In the genomic region with DNA sequence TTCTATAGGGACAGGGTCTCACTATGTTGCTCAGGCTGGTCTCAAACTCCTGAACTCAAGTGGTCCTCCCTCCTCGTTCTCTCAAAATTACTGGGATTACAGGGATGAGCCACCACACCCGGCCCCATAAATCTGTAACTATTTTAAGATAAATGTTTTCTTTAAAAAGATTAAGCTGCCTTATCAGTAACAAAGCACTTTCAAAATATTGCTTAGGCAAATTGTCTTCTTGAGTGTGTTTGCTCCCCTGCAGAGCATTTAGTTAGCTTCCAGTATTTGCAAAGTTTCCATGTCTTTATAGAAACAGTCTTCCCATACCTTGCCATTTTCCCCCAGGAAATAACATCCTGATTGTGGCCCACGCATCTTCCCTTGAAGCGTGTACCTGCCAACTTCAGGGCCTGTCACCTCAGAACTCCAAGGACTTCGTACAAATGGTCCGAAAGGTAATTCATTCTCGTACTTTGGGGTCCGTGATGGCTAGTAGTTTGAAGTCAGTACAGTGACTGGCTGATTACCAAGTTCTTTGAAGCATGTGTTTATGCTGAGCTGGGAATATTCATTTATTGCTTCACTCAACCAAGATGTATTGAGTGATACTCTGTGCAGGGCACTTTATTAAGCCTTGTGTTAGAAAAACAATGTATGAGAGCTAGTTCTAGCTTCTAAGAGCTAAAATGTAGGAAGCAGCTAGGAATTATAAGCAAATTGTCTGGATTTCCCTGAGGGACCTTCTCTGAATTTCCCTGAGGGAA, we compare ENCODE assay signal across 13 cellular contexts. TPM values are rescaled to one million over a fixed set of nuclear protein-coding genes. Genes with fewer than 3 reads are reported as not detected.
DNase-seq lines count a peak whose midpoint lies in the region; ATAC-seq and TF ChIP-seq lines count a peak whose summit lies in the region.
"Had no signal": no experiment of that assay in that cellular context is flagged by ENCODE, and none has a peak within 500 bp of the region (broad histone marks: within the 10 kb centered on the region; RNA-seq: fewer than 3 reads in every experiment).

No MANE protein-coding gene starts in this region.

- H3K27ac ChIP-seq in right cardiac atrium (ENCODE audit: low read length) (peak overlapping the region; percentile 7), mesendoderm (ENCODE audit: low read depth, low read length) (no peak overlapping the region), vagina (peak overlapping the region; percentile 57), endodermal cell (ENCODE audit: low read depth, low read length) (no peak overlapping the region)
- H3K27ac ChIP-seq: thoracic aorta had no signal

- WGBS in right cardiac atrium: 74% methylated on average over 8 of the region's 8 CpGs
- WGBS in mesendoderm (ENCODE audit: extremely low coverage, insufficient coverage, low lambda C conversion rate): no CpG with 5 or more reads among the region's 8 CpGs
- WGBS in endodermal cell (ENCODE audit: insufficient coverage in 1 of 2, insufficient read length in 1 of 2), 2 experiments: 88 to 89% methylated on average over 6 to 8 of the region's 8 CpGs

- TF ChIP-seq CTCF in vagina (IDR thresholded peaks at IDR 0.05): no peak
- no peak for TF ChIP-seq CTCF in endodermal cell (conservative IDR thresholded peaks at IDR 0.05)

- H3K9me3 ChIP-seq in right cardiac atrium (ENCODE audit: control insufficient read depth, low read length): no peaks in the 10 kb centered on the region
- H3K9me3 ChIP-seq in vagina: no peaks in the 10 kb centered on the region
- no peaks in the 10 kb centered on the region for H3K9me3 ChIP-seq in endodermal cell (ENCODE audit: control insufficient read depth, low read length)
- H3K9me3 ChIP-seq: thoracic aorta had no signal

- H3K4me3 ChIP-seq in right cardiac atrium (ENCODE audit: low read length) (no peak overlapping the region), mesendoderm (ENCODE audit: low read length) (no peak overlapping the region), vagina (no peak overlapping the region), endodermal cell (ENCODE audit: low read length) (no peak overlapping the region)
- H3K4me3 ChIP-seq: thoracic aorta had no signal

- peak overlapping the region; percentile 3 for H3K56ac ChIP-seq in mesendoderm (ENCODE audit: low read length)

- no peak overlapping the region for H2AK5ac ChIP-seq in mesendoderm (ENCODE audit: low read length)

- no peak overlapping the region for H3K23ac ChIP-seq in mesendoderm (ENCODE audit: low read length)

- no peaks in the 10 kb centered on the region for H3K4me1 ChIP-seq in right cardiac atrium (ENCODE audit: control insufficient read depth, insufficient read depth, low read length)
- H3K4me1 ChIP-seq in mesendoderm (ENCODE audit: control insufficient read depth, low read depth, low read length): peaks cover 1% of the 10 kb centered on the region
- H3K4me1 ChIP-seq in vagina: peaks cover 22% of the 10 kb centered on the region
- H3K4me1 ChIP-seq in endodermal cell (ENCODE audit: control insufficient read depth, insufficient read depth, low read length): no peaks in the 10 kb centered on the region

- intact Hi-C loops in right cardiac atrium (cut with DNase I) (no loop called here), cardiac septum (cut with DNase I) (no loop called here), vagina (cut with DNase I) (no loop called here)

- no peak for ATAC-seq in right cardiac atrium
- ATAC-seq in activated naive CD8-positive, alpha-beta T cell treated with anti-CD3 and anti-CD28 coated beads, Interleukin-2, amount 50 U/mL, for 24 hours: no peak
- no peak for ATAC-seq in GM18873 (IDR thresholded peaks at IDR 0.05; ENCODE audit: low FRiP score, unreplicated experiment)

- no peaks in the 10 kb centered on the region for H3K27me3 ChIP-seq in right cardiac atrium (ENCODE audit: control insufficient read depth, insufficient read depth)
- H3K27me3 ChIP-seq in mesendoderm (ENCODE audit: insufficient read depth, low read length, poor library complexity): no peaks in the 10 kb centered on the region
- H3K27me3 ChIP-seq in vagina: no peaks in the 10 kb centered on the region
- no peaks in the 10 kb centered on the region for H3K27me3 ChIP-seq in endodermal cell (ENCODE audit: control insufficient read depth, insufficient read depth, low read length, poor library complexity, severe bottlenecking)

- no peaks in the 10 kb centered on the region for H3K9me3 Mint-ChIP-seq in activated naive CD8-positive, alpha-beta T cell treated with anti-CD3 and anti-CD28 coated beads, Interleukin-2, amount 50 U/mL, for 24 hours
- H3K9me3 Mint-ChIP-seq in endodermal cell: no peaks in the 10 kb centered on the region

- peaks cover 54% of the 10 kb centered on the region for H3K36me3 Mint-ChIP-seq in activated naive CD8-positive, alpha-beta T cell treated with anti-CD3 and anti-CD28 coated beads, Interleukin-2, amount 50 U/mL, for 24 hours (ENCODE audit: low read depth)
- no peaks in the 10 kb centered on the region for H3K36me3 Mint-ChIP-seq in endodermal cell (ENCODE audit: low read depth)

- no peak overlapping the region for H4K8ac ChIP-seq in mesendoderm (ENCODE audit: low read depth, low read length)

- H3K27ac Mint-ChIP-seq in activated naive CD8-positive, alpha-beta T cell treated with anti-CD3 and anti-CD28 coated beads, Interleukin-2, amount 50 U/mL, for 24 hours: peak overlapping the region; percentile 87
- H3K27ac Mint-ChIP-seq in endodermal cell: no peak overlapping the region

- H3K4me2 ChIP-seq in mesendoderm (ENCODE audit: low read length): no peak overlapping the region

- H2BK5ac ChIP-seq in mesendoderm (ENCODE audit: low read length): no peak overlapping the region

- H3K36me3 ChIP-seq in mesendoderm (ENCODE audit: control insufficient read depth, insufficient read depth, low read length) (no peaks in the 10 kb centered on the region), vagina (no peaks in the 10 kb centered on the region), endodermal cell (ENCODE audit: control insufficient read depth, insufficient read depth, low read length) (no peaks in the 10 kb centered on the region)
- H3K36me3 ChIP-seq: thoracic aorta had no signal

- no peak overlapping the region for H3K18ac ChIP-seq in mesendoderm (ENCODE audit: low read length)

- H3K4ac ChIP-seq in mesendoderm (ENCODE audit: low read depth, low read length): no peak overlapping the region

- no peak overlapping the region for H2BK120ac ChIP-seq in mesendoderm (ENCODE audit: low read depth, low read length)

- no peaks in the 10 kb centered on the region for H3K79me2 ChIP-seq in mesendoderm (ENCODE audit: control insufficient read depth, insufficient read depth, low read length)

- no peak overlapping the region for H3K9ac ChIP-seq in mesendoderm (ENCODE audit: low read length)
- H3K9ac ChIP-seq in endodermal cell (ENCODE audit: extremely low read depth, low read length, poor library complexity, severe bottlenecking): no peak overlapping the region

- H4K5ac ChIP-seq in mesendoderm (ENCODE audit: low read length): no peak overlapping the region

- H3K27me3 Mint-ChIP-seq in activated naive CD8-positive, alpha-beta T cell treated with anti-CD3 and anti-CD28 coated beads, Interleukin-2, amount 50 U/mL, for 24 hours: no peaks in the 10 kb centered on the region
- peaks cover 17% of the 10 kb centered on the region for H3K27me3 Mint-ChIP-seq in endodermal cell (ENCODE audit: insufficient read depth)

- TF ChIP-seq POLR2A in vagina (IDR thresholded peaks at IDR 0.05): no peak

- peak overlapping the region; percentile 57 for H3K4me3 Mint-ChIP-seq in activated naive CD8-positive, alpha-beta T cell treated with anti-CD3 and anti-CD28 coated beads, Interleukin-2, amount 50 U/mL, for 24 hours
- H3K4me3 Mint-ChIP-seq in endodermal cell: no peak overlapping the region

- no peaks in the 10 kb centered on the region for H3K79me1 ChIP-seq in mesendoderm (ENCODE audit: low read length)

- no peak overlapping the region for H2BK15ac ChIP-seq in mesendoderm (replicated peaks; ENCODE audit: low read depth)

- H3K4me1 Mint-ChIP-seq in activated naive CD8-positive, alpha-beta T cell treated with anti-CD3 and anti-CD28 coated beads, Interleukin-2, amount 50 U/mL, for 24 hours: peaks cover 80% of the 10 kb centered on the region
- peaks cover 25% of the 10 kb centered on the region for H3K4me1 Mint-ChIP-seq in endodermal cell

- DNase-seq in right cardiac atrium (no peak), cardiac septum (ENCODE audit: low spot score) (no peak), mesendoderm (no peak), vagina (ENCODE audit: extremely low spot score in 2 of 2) (no peak), endodermal cell (no peak), DMS153 treated with DMSO at 0.1 percent for 48 hours (lab: John Stamatoyannopoulos, UW; ENCODE audit: unreplicated experiment) (no peak)
- no peak for DNase-seq in activated naive CD8-positive, alpha-beta T cell treated with anti-CD3 and anti-CD28 coated beads, Interleukin-2, amount 50 U/mL, for 24 hours
- DNase-seq: activated gamma-delta T cell treated with Interleukin-2 at 50 U/mL for 16 hours; NCI-H1694 treated with DMSO at 0.1 percent for 48 hours; occipital lobe; stimulated activated CD4-positive, alpha-beta T cell treated with anti-CD3 and anti-CD28 coated beads, Interleukin-4, amount 100 ng/mL, for 24 hours had no signal

RNA-seq across cellular contexts. Expression of gene CRTAM, which starts 30.4 kb away (rescaled TPM):
- total RNA-seq in right cardiac atrium (under 1 TPM in 3 of 4 donors, not detected in 1; 0.14 to 0.29 (median 0.25) TPM), cardiac septum (0.46 TPM), vagina (not detected), endodermal cell (not detected)
- not detected for polyA plus RNA-seq in right cardiac atrium
- polyA plus RNA-seq in mesendoderm (2013, experiment 1 of 2): 0.31 TPM
- polyA plus RNA-seq in mesendoderm (2013, experiment 2 of 2): 0.45 TPM
- polyA plus RNA-seq in endodermal cell (2013, experiment 1 of 2): not detected
- polyA plus RNA-seq in endodermal cell (2013, experiment 2 of 2): not detected

Comparison
In these comparisons a context has a peak if more than half of its experiments do, and no peak if none do; other contexts are left out.
1. H3K27ac ChIP-seq: peak in right cardiac atrium (single experiment) and vagina (single experiment); none in mesendoderm (single experiment) and endodermal cell (single experiment).